In genomic region chr4:95439896-95440295, GRCh38 we compare ENCODE assay signal across 17 cellular contexts.
DNase-seq lines count a peak whose midpoint lies in the region; ATAC-seq, FAIRE-seq and TF ChIP-seq lines count a peak whose summit lies in the region.
"Had no signal": no experiment of that assay in that cellular context is flagged by ENCODE, and none has a peak within 500 bp of the region (broad histone marks: within the 10 kb centered on the region; RNA-seq: fewer than 3 reads in every experiment).

No MANE protein-coding gene starts in this region.

- TF ChIP-seq CTCF in DND-41 (IDR thresholded peaks at IDR 0.05; ENCODE audit: borderline replicate concordance, extremely low read depth, low read length, poor library complexity, severe bottlenecking) (no peak), endothelial cell of umbilical vein (IDR thresholded peaks at IDR 0.05; ENCODE audit: extremely low read depth in 1 of 2, insufficient read depth in 1 of 2, low read depth in 1 of 2, low read length in 2 of 2) (no peak), neural progenitor cell (IDR thresholded peaks at IDR 0.05) (no peak)

- peaks cover 5% of the 10 kb centered on the region for H3F3A ChIP-seq in neural progenitor cell (ENCODE audit: low read depth)

- H4K20me1 ChIP-seq in DND-41 (ENCODE audit: insufficient read depth, low read length) (no peaks in the 10 kb centered on the region), endothelial cell of umbilical vein (replicated peaks; ENCODE audit: control insufficient read depth, extremely low read depth, insufficient read depth, low read length) (no peaks in the 10 kb centered on the region), neural progenitor cell (ENCODE audit: low read depth) (no peaks in the 10 kb centered on the region)
- H4K20me1 ChIP-seq: BLaER1 treated with 17β-estradiol and CSF1 and Interleukin-3, amounts not matched to agents 10 nM and 100 nM had no signal

- no peaks in the 10 kb centered on the region for H3K9me1 ChIP-seq in endothelial cell of umbilical vein (replicated peaks; ENCODE audit: control insufficient read depth, extremely low read depth, insufficient read depth, low read length)

- POLR2A ChIA-PET in endothelial cell of umbilical vein (lab: Charles Lee), result no interaction called here

- DNase-seq in DND-41, result no peak
- peak; percentile 55 for DNase-seq in NCI-H748 (lab: John Stamatoyannopoulos, UW; ENCODE audit: unreplicated experiment)
- no peak for DNase-seq in endothelial cell of umbilical vein (ENCODE audit: low read depth, low spot score)
- peak; percentile 35 for DNase-seq in neural progenitor cell (ENCODE audit: low spot score)
- DNase-seq in activated CD8-positive, alpha-beta memory T cell treated with anti-CD3 and anti-CD28 coated beads, Interleukin-2, amount 50 U/mL, for 48 hours, result no peak
- DNase-seq in hepatic stellate cell (ENCODE audit: low spot score), result no peak
- no peak for DNase-seq in Right ventricle myocardium inferior (ENCODE audit: missing footprints)
- DNase-seq: KBM-7, NCI-H1436 treated with DMSO at 0.1 percent for 48 hours, NCI-H2081, NCI-H226, NCI-H526 treated with DMSO at 0.1 percent for 48 hours, RPMI8226 had no signal

- H3K4me1 Mint-ChIP-seq in neural progenitor cell, result peaks cover 62% of the 10 kb centered on the region

- TF ChIP-seq POLR2A in endothelial cell of umbilical vein (IDR thresholded peaks at IDR 0.05; ENCODE audit: low read depth, low read length), result no peak

- peaks cover 7% of the 10 kb centered on the region for H3K36me3 Mint-ChIP-seq in neural progenitor cell

- BruUV-seq in endothelial cell of umbilical vein (replicated peaks; lab: Mats Ljungman, UMichigan), result no TSS peak

- ATAC-seq in DND-41 (ENCODE audit: insufficient read depth, low read depth) (no peak), Right ventricle myocardium inferior (no peak), GM18867 (IDR thresholded peaks at IDR 0.05; ENCODE audit: unreplicated experiment) (no peak)
- ATAC-seq: GM23338 had no signal

- CTCF ChIA-PET in endothelial cell of umbilical vein (lab: Charles Lee), result no interaction called here

- H3K27me3 Mint-ChIP-seq in neural progenitor cell (ENCODE audit: insufficient read depth, low read depth), result no peaks in the 10 kb centered on the region

- no peaks in the 10 kb centered on the region for H3K9me3 Mint-ChIP-seq in neural progenitor cell
- H3K9me3 Mint-ChIP-seq: GM23338 had no signal

- no peaks in the 10 kb centered on the region for H3K79me2 ChIP-seq in DND-41 (ENCODE audit: insufficient read depth, low read length)
- H3K79me2 ChIP-seq in endothelial cell of umbilical vein (ENCODE audit: control insufficient read depth, insufficient read depth, low read length), result no peaks in the 10 kb centered on the region
- H3K79me2 ChIP-seq in neural progenitor cell (ENCODE audit: low read depth), result no peaks in the 10 kb centered on the region

- FAIRE-seq in endothelial cell of umbilical vein (lab: Jason Lieb, UNC), result no peak
- FAIRE-seq: GM12892 had no signal

- H3K36me3 ChIP-seq in DND-41 (ENCODE audit: insufficient read depth, low read length), result no peaks in the 10 kb centered on the region
- no peaks in the 10 kb centered on the region for H3K36me3 ChIP-seq in endothelial cell of umbilical vein (ENCODE audit: control insufficient read depth in 2 of 2, extremely low read depth in 1 of 2, insufficient read depth in 2 of 2, low read length in 2 of 2)
- H3K36me3 ChIP-seq in neural progenitor cell, result no peaks in the 10 kb centered on the region
- H3K36me3 ChIP-seq: BLaER1 treated with 17β-estradiol and CSF1 and Interleukin-3, amounts not matched to agents 10 nM and 100 nM had no signal

- H3K4me2 ChIP-seq in DND-41 (ENCODE audit: insufficient read depth, low read length), result no peak overlapping the region
- H3K4me2 ChIP-seq in endothelial cell of umbilical vein (ENCODE audit: insufficient read depth, low read length), result no peak overlapping the region
- peak overlapping the region; percentile 52 for H3K4me2 ChIP-seq in neural progenitor cell
- H3K4me2 ChIP-seq: BLaER1 treated with 17β-estradiol and CSF1 and Interleukin-3, amounts not matched to agents 10 nM and 100 nM; GM23338 had no signal

- peak overlapping the region; percentile 59 for H3K4me3 Mint-ChIP-seq in neural progenitor cell
- H3K4me3 Mint-ChIP-seq: GM23338 had no signal

- H3K4me1 ChIP-seq in DND-41 (ENCODE audit: insufficient read depth, low read length) (no peaks in the 10 kb centered on the region), endothelial cell of umbilical vein (ENCODE audit: control insufficient read depth, extremely low read depth, insufficient read depth, low read length) (no peaks in the 10 kb centered on the region), neural progenitor cell (peaks cover 18% of the 10 kb centered on the region)
- H3K4me1 ChIP-seq: BLaER1 treated with 17β-estradiol and CSF1 and Interleukin-3, amounts not matched to agents 10 nM and 100 nM had no signal

- H3K9me3 ChIP-seq in DND-41 (ENCODE audit: insufficient read depth, low read length, severe bottlenecking), result no peaks in the 10 kb centered on the region
- no peaks in the 10 kb centered on the region for H3K9me3 ChIP-seq in endothelial cell of umbilical vein (replicated peaks; ENCODE audit: control insufficient read depth, insufficient read depth, low read length)
- H3K9me3 ChIP-seq in neural progenitor cell (ENCODE audit: low read depth), result no peaks in the 10 kb centered on the region
- H3K9me3 ChIP-seq: BLaER1 treated with 17β-estradiol and CSF1 and Interleukin-3, amounts not matched to agents 10 nM and 100 nM had no signal

- peak overlapping the region; percentile 80 for H3K27ac Mint-ChIP-seq in neural progenitor cell
- H3K27ac Mint-ChIP-seq: GM23338 had no signal

- intact Hi-C loops in endothelial cell of umbilical vein (cut with micrococcal nuclease), result no loop called here
- intact Hi-C loops in Right ventricle myocardium inferior (cut with DNase I), result no loop called here

- no peak overlapping the region for H3K27ac ChIP-seq in DND-41 (ENCODE audit: low read length)
- H3K27ac ChIP-seq in endothelial cell of umbilical vein (ENCODE audit: insufficient read depth, low read depth, low read length), result no peak overlapping the region
- H3K27ac ChIP-seq in neural progenitor cell, result no peak overlapping the region
- H3K27ac ChIP-seq: BLaER1 treated with 17β-estradiol and CSF1 and Interleukin-3, amounts not matched to agents 10 nM and 100 nM had no signal

- H3K9ac ChIP-seq in DND-41 (ENCODE audit: low read depth, low read length), result no peak overlapping the region
- H3K9ac ChIP-seq in endothelial cell of umbilical vein (replicated peaks; ENCODE audit: extremely low read depth, insufficient read depth, low read length), result no peak overlapping the region
- no peak overlapping the region for H3K9ac ChIP-seq in neural progenitor cell
- H3K9ac ChIP-seq: BLaER1 treated with 17β-estradiol and CSF1 and Interleukin-3, amounts not matched to agents 10 nM and 100 nM had no signal

- H3K27me3 ChIP-seq in DND-41 (ENCODE audit: insufficient read depth, low read length, poor library complexity) (no peaks in the 10 kb centered on the region), endothelial cell of umbilical vein (ENCODE audit: control insufficient read depth in 2 of 2, insufficient read depth in 2 of 2, low read length in 2 of 2) (peaks cover 0 to 2% of the 10 kb centered on the region in 2 experiments), neural progenitor cell (no peaks in the 10 kb centered on the region)
- H3K27me3 ChIP-seq: BLaER1 treated with 17β-estradiol and CSF1 and Interleukin-3, amounts not matched to agents 10 nM and 100 nM had no signal

- dilution Hi-C loops in endothelial cell of umbilical vein (cut with MboI; ENCODE audit: extremely low pct_ligation_motif_present, low sequenced_read_pairs), result no loop called here

- peak overlapping the region; percentile 34; the same call in 1 of the 2 replicates for H2AFZ ChIP-seq in DND-41 (ENCODE audit: low read depth, low read length)
- H2AFZ ChIP-seq in endothelial cell of umbilical vein (ENCODE audit: low read depth, low read length), result peak overlapping the region; percentile 51
- H2AFZ ChIP-seq in neural progenitor cell (replicated peaks), result no peak overlapping the region
- H2AFZ ChIP-seq: GM23338 had no signal

- H3K4me3 ChIP-seq in DND-41 (ENCODE audit: low read depth in 1 of 2, low read length in 2 of 2) (no peak overlapping the region), endothelial cell of umbilical vein (replicated peaks in 1 of 3; ENCODE audit: insufficient read depth in 1 of 3, low read depth in 1 of 3, low read length in 3 of 3) (no peak overlapping the region), neural progenitor cell (no peak overlapping the region)
- H3K4me3 ChIP-seq: BLaER1 treated with 17β-estradiol and CSF1 and Interleukin-3, amounts not matched to agents 10 nM and 100 nM; GM23338 had no signal

TF ChIP-seq in endothelial cell of umbilical vein, 7 proteins besides CTCF, POLR2A, EP300 and RAD21:
- TF ChIP-seq MYC (IDR thresholded peaks at IDR 0.05; ENCODE audit: low read depth, low read length) (no peak), GATA2 (IDR thresholded peaks at IDR 0.05; ENCODE audit: insufficient read depth, insufficient read length, low read depth, low read length) (no peak), MAX (IDR thresholded peaks at IDR 0.05; ENCODE audit: insufficient read depth, insufficient read length) (no peak), FOS (IDR thresholded peaks at IDR 0.05; ENCODE audit: borderline replicate concordance, insufficient read depth, low read length) (no peak), JUN (IDR thresholded peaks at IDR 0.05; ENCODE audit: borderline replicate concordance, insufficient read depth, insufficient read length, low read depth) (no peak), EZH2 (IDR thresholded peaks at IDR 0.05; ENCODE audit: borderline replicate concordance, low read depth, low read length, severe bottlenecking) (no peak), POLR2AphosphoS5 (IDR thresholded peaks at IDR 0.05; ENCODE audit: insufficient read depth, low read depth, low read length) (no peak)

Comparison
In these comparisons a context has a peak if more than half of its experiments do, and no peak if none do; other contexts are left out.
1. DNase-seq: peak in NCI-H748 (single experiment) and neural progenitor cell (single experiment); none in DND-41 (single experiment), endothelial cell of umbilical vein (single experiment), activated CD8-positive, alpha-beta memory T cell treated with anti-CD3 and anti-CD28 coated beads, Interleukin-2, amount 50 U/mL, for 48 hours (single experiment), hepatic stellate cell (single experiment) and Right ventricle myocardium inferior (single experiment).